In the genomic region with DNA sequence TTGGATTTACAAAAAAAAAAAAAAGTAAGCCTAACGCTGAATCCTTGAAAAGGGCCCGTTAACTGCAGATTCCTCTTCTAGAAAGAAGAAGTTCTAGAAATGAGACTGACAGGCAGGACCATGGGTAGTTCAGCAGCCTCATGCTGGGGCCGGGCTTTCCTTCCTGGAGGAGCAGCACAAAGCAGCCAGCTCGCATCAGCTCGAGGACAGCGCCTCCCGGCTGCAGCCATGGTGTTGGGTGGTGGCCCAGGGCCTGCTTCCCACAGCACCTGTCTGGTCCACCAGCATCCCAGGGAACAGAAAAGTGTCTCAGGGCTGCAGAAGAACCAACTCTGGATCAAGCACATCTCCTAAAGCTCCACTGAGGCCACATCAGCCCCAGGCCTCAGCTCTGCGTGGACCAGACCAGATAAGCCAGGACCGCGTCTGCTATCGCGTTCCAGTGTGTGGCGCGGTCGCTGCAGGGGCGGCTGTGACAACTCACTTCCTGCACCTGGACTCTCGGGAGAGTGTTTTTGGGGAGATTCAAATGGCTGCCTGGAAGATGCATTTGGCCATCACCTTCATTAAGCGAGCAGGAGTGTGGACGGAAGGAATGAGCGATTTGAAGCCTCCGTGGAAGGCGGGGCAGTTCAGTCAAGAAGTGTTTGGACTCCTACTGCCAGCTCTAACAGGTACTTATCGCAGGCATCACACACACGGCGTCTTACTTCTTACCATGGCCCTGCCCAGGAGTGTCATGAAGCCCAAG, we compare ENCODE assay signal across 8 cellular contexts. TPM values are rescaled to one million over a fixed set of nuclear protein-coding genes. Genes with fewer than 3 reads are reported as not detected.
DNase-seq lines count a peak whose midpoint lies in the region; ATAC-seq and TF ChIP-seq lines count a peak whose summit lies in the region.

No MANE protein-coding gene starts in this region.

- ATAC-seq in HG03442 (IDR thresholded peaks at IDR 0.05; ENCODE audit: unreplicated experiment) (no peak), HG02973 (IDR thresholded peaks at IDR 0.05; ENCODE audit: unreplicated experiment) (no peak)

- POLR2A ChIA-PET in HEK293 (lab: Yijun Ruan, JAX), result interaction anchor here (3.3 to 3.7 kb wide), 2 partner anchors 53 to 131 kb away, joined by 23 to 45 read pairs; partner anchors contain the start of gene MYH9

- H3K4me1 ChIP-seq in HEK293 (ENCODE audit: control insufficient read depth, insufficient read depth, low read length) (peaks cover 37% of the 10 kb centered on the region), rectal smooth muscle tissue (ENCODE audit: control insufficient read depth, insufficient read depth, low read length) (peaks cover 96% of the 10 kb centered on the region)

- H3K27me3 ChIP-seq in rectal smooth muscle tissue (ENCODE audit: control insufficient read depth, insufficient read depth, low read length), result no peaks in the 10 kb centered on the region

- H3K4me3 ChIP-seq in HEK293 (ENCODE audit: low read depth, low read length) (no peak overlapping the region), epithelial cell of proximal tubule (ENCODE audit: low read depth, low read length) (no peak overlapping the region), rectal smooth muscle tissue (ENCODE audit: low read length) (peak overlapping the region; percentile 2)

- CTCF ChIA-PET in HEK293 (lab: Yijun Ruan, JAX), result interaction anchor here (0.7 to 5.7 kb wide), 8 partner anchors 9 to 135 kb away, joined by 3 to 57 read pairs (median 6); no protein-coding TSS in a partner anchor

- peaks cover 8 to 75% of the 10 kb centered on the region in 2 experiments; a peak in 2 of 3 replicates for H3K36me3 ChIP-seq in HEK293 (ENCODE audit: control insufficient read depth in 2 of 2, insufficient read depth in 1 of 2, low read length in 2 of 2)
- peaks cover 44% of the 10 kb centered on the region for H3K36me3 ChIP-seq in rectal smooth muscle tissue (ENCODE audit: control insufficient read depth, insufficient read depth, low read length)

- H3K27ac ChIP-seq in HEK293 (ENCODE audit: extremely low read depth, low read depth, low read length), result 0 out of 2 replicates have a peak overlapping the region, but pooled peaks have one; percentile 85
- peak overlapping the region; percentile 99 for H3K27ac ChIP-seq in rectal smooth muscle tissue (ENCODE audit: low read depth, low read length)

- TF ChIP-seq CTCF in HEK293 (tag by site-specific recombination; IDR thresholded peaks at IDR 0.05), result no peak
- peak; percentile 34 for TF ChIP-seq CTCF in epithelial cell of proximal tubule (conservative IDR thresholded peaks at IDR 0.05; ENCODE audit: low read depth, low read length)

- peak overlapping the region; percentile 49 for H3K9ac ChIP-seq in rectal smooth muscle tissue (ENCODE audit: low read length)

- DNase-seq in UCSD-AML1 (lab: John Stamatoyannopoulos, UW; ENCODE audit: unreplicated experiment), result peak; percentile 73
- no peak for DNase-seq in epithelial cell of proximal tubule (ENCODE audit: low read depth)
- no peak for DNase-seq in stimulated activated CD4-positive, alpha-beta T cell treated with anti-CD3 and anti-CD28 coated beads, Interleukin-4, amount 100 ng/mL, for 24 hours
- DNase-seq in NCI-H1694 treated with DMSO at 0.1 percent for 48 hours (lab: John Stamatoyannopoulos, UW), result no peak

- H3K9me3 ChIP-seq in HEK293 (ENCODE audit: control insufficient read depth, insufficient read depth, low read depth, low read length), result no peaks in the 10 kb centered on the region

TF ChIP-seq in HEK293, 187 proteins besides CTCF, POLR2A, EP300 and RAD21:
- TF ChIP-seq MYNN (tag by site-specific recombination; IDR thresholded peaks at IDR 0.05; ENCODE audit: borderline replicate concordance), result no peak
- no peak for TF ChIP-seq ZNF2 (tag by site-specific recombination; IDR thresholded peaks at IDR 0.05)
- TF ChIP-seq, protein P1, sequence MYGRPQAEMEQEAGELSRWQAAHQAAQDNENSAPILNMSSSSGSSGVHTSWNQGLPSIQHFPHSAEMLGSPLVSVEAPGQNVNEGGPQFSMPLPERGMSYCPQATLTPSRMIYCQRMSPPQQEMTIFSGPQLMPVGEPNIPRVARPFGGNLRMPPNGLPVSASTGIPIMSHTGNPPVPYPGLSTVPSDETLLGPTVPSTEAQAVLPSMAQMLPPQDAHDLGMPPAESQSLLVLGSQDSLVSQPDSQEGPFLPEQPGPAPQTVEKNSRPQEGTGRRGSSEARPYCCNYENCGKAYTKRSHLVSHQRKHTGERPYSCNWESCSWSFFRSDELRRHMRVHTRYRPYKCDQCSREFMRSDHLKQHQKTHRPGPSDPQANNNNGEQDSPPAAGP (tag by site-specific recombination; IDR thresholded peaks at IDR 0.05), result no peak
- no peak for TF ChIP-seq OVOL3 (tag by site-specific recombination; IDR thresholded peaks at IDR 0.05)
- TF ChIP-seq SP7 (tag by site-specific recombination; IDR thresholded peaks at IDR 0.05), result no peak
- no peak for TF ChIP-seq ZNF335 (tag by site-specific recombination; conservative IDR thresholded peaks at IDR 0.05)
- no peak for TF ChIP-seq GLIS1 (tag by site-specific recombination; IDR thresholded peaks at IDR 0.05)
- no peak for TF ChIP-seq ZNF48 (tag by site-specific recombination; IDR thresholded peaks at IDR 0.05)
- TF ChIP-seq BCL6B (tag by site-specific recombination; IDR thresholded peaks at IDR 0.05), result no peak
- no peak for TF ChIP-seq ZFP41 (tag by site-specific recombination; IDR thresholded peaks at IDR 0.05; ENCODE audit: borderline replicate concordance)

RNA-seq across cellular contexts. Expression of gene MYH9, which starts 53.5 kb away (rescaled TPM):
- total RNA-seq in epithelial cell of proximal tubule, result 797 and 896 TPM in 2 replicates
